Comparison of ENCODE assay signal across 15 cellular contexts in genomic region chr4:10183462-10183861, GRCh38.
DNase-seq lines count a peak whose midpoint lies in the region; ATAC-seq and TF ChIP-seq lines count a peak whose summit lies in the region.
"Had no signal": no experiment of that assay in that cellular context is flagged by ENCODE, and none has a peak within 500 bp of the region (broad histone marks: within the 10 kb centered on the region; RNA-seq: fewer than 3 reads in every experiment).

No MANE protein-coding gene starts in this region.

- H3F3A ChIP-seq in Loucy (ENCODE audit: low read depth): 0 out of 2 replicates have a peak, but pooled peaks cover 4% of the 10 kb centered on the region

- H3K27ac Mint-ChIP-seq in activated naive CD4-positive, alpha-beta T cell treated with anti-CD3 and anti-CD28 coated beads for 36 hours: no peak overlapping the region
- peak overlapping the region; percentile 94 for H3K27ac Mint-ChIP-seq in activated T-helper 17 cell treated with anti-CD3 and anti-CD28 coated beads, Interleukin-2, amount 50 U/mL, for 72 hours
- peak overlapping the region; percentile 66 for H3K27ac Mint-ChIP-seq in stimulated activated naive CD8-positive, alpha-beta T cell treated with anti-CD3 and anti-CD28 coated beads, Interleukin-15, Interleukin-2, amounts not matched to agents 100 ng/mL and 50 ng/mL, for 24 hours
- H3K27ac Mint-ChIP-seq: brain; stimulated activated memory B cell treated with anti-CD40 and anti-IgM and Interleukin-4, amounts not matched to agents 10 μg/mL and 1 μg/mL and 100 μg/mL, for 72 hours had no signal

- no peaks in the 10 kb centered on the region for H3K36me3 ChIP-seq in Loucy (ENCODE audit: insufficient read depth, low read length)
- H3K36me3 ChIP-seq: heart left ventricle, thyroid gland had no signal

- peak; percentile 29 for ATAC-seq in activated T-helper 17 cell treated with anti-CD3 and anti-CD28 coated beads, Interleukin-2, amount 50 U/mL, for 72 hours (replicated peaks)
- ATAC-seq in GM19455 (IDR thresholded peaks at IDR 0.05; ENCODE audit: unreplicated experiment): no peak
- ATAC-seq: heart left ventricle; stimulated activated memory B cell treated with anti-CD40 and anti-IgM and Interleukin-4, amounts not matched to agents 10 μg/mL and 1 μg/mL and 100 μg/mL, for 72 hours had no signal

- H3K9me3 ChIP-seq in Loucy (ENCODE audit: insufficient read depth, low read depth, low read length): no peaks in the 10 kb centered on the region
- H3K9me3 ChIP-seq: heart left ventricle, thyroid gland had no signal

- no peaks in the 10 kb centered on the region for H4K20me1 ChIP-seq in Loucy (ENCODE audit: insufficient read depth, low read length, poor library complexity, severe bottlenecking)

- peak overlapping the region; percentile 37 for H3K9ac ChIP-seq in Loucy (ENCODE audit: low read depth, low read length, poor library complexity, severe bottlenecking)

- CTCF ChIA-PET in activated naive CD4-positive, alpha-beta T cell treated with anti-CD3 and anti-CD28 coated beads for 36 hours (lab: Charles Lee): interaction anchor here (0.8 kb wide), 1 partner anchor 15 kb away, joined by 4 read pairs; no protein-coding TSS in a partner anchor

- DNase-seq in activated naive CD4-positive, alpha-beta T cell treated with anti-CD3 and anti-CD28 coated beads for 36 hours: peak; percentile 27
- DNase-seq in activated naive CD4-positive, alpha-beta T cell treated with Interleukin-2 at 50 U/mL for 16 hours: no peak
- DNase-seq in RKO (ENCODE audit: low spot score) (no peak), NCI-H2029 (lab: John Stamatoyannopoulos, UW) (no peak)
- DNase-seq: heart left ventricle, NCI-H1105, NCI-H524 treated with DMSO at 0.1 percent for 48 hours, SIG-M5, thyroid gland had no signal

- H3K9me2 ChIP-seq in Loucy (replicated peaks; ENCODE audit: low read depth, low read length): no peaks in the 10 kb centered on the region

- peaks cover 2% of the 10 kb centered on the region for H3K36me3 Mint-ChIP-seq in activated naive CD4-positive, alpha-beta T cell treated with anti-CD3 and anti-CD28 coated beads for 36 hours (ENCODE audit: low read depth)
- H3K36me3 Mint-ChIP-seq in activated T-helper 17 cell treated with anti-CD3 and anti-CD28 coated beads, Interleukin-2, amount 50 U/mL, for 72 hours (ENCODE audit: low read depth): no peaks in the 10 kb centered on the region
- peaks cover 4% of the 10 kb centered on the region for H3K36me3 Mint-ChIP-seq in stimulated activated naive CD8-positive, alpha-beta T cell treated with anti-CD3 and anti-CD28 coated beads, Interleukin-15, Interleukin-2, amounts not matched to agents 100 ng/mL and 50 ng/mL, for 24 hours (ENCODE audit: low read depth)
- H3K36me3 Mint-ChIP-seq: brain; stimulated activated memory B cell treated with anti-CD40 and anti-IgM and Interleukin-4, amounts not matched to agents 10 μg/mL and 1 μg/mL and 100 μg/mL, for 72 hours had no signal

- H3K79me2 ChIP-seq in Loucy (ENCODE audit: insufficient read depth, low read length): no peaks in the 10 kb centered on the region

- intact Hi-C loops in activated naive CD4-positive, alpha-beta T cell treated with anti-CD3 and anti-CD28 coated beads for 36 hours (cut with micrococcal nuclease): loop anchor here (5.0 kb wide), 1 partner anchor 74 kb away; no protein-coding TSS in a partner anchor

- H3K4me2 ChIP-seq in Loucy (ENCODE audit: low read depth, low read length, poor library complexity, severe bottlenecking): peak overlapping the region; percentile 39

- H3K4me3 ChIP-seq in Loucy (ENCODE audit: low read length, poor library complexity, severe bottlenecking): no peak overlapping the region
- H3K4me3 ChIP-seq: heart left ventricle, thyroid gland had no signal

- peaks cover 66% of the 10 kb centered on the region for H3K4me1 ChIP-seq in Loucy (ENCODE audit: insufficient read depth, low read length, poor library complexity, severe bottlenecking)
- H3K4me1 ChIP-seq: thyroid gland had no signal

- H3K4me3 Mint-ChIP-seq in activated naive CD4-positive, alpha-beta T cell treated with anti-CD3 and anti-CD28 coated beads for 36 hours: no peak overlapping the region
- H3K4me3 Mint-ChIP-seq in activated T-helper 17 cell treated with anti-CD3 and anti-CD28 coated beads, Interleukin-2, amount 50 U/mL, for 72 hours: peak overlapping the region; percentile 10
- H3K4me3 Mint-ChIP-seq in stimulated activated naive CD8-positive, alpha-beta T cell treated with anti-CD3 and anti-CD28 coated beads, Interleukin-15, Interleukin-2, amounts not matched to agents 100 ng/mL and 50 ng/mL, for 24 hours: no peak overlapping the region
- H3K4me3 Mint-ChIP-seq: brain; stimulated activated memory B cell treated with anti-CD40 and anti-IgM and Interleukin-4, amounts not matched to agents 10 μg/mL and 1 μg/mL and 100 μg/mL, for 72 hours had no signal

- no peak overlapping the region for H2AFZ ChIP-seq in Loucy (ENCODE audit: low read length)

- no peaks in the 10 kb centered on the region for H3K27me3 ChIP-seq in Loucy (ENCODE audit: insufficient read depth, low read length, poor library complexity, severe bottlenecking)
- H3K27me3 ChIP-seq: heart left ventricle, thyroid gland had no signal

- 0 out of 2 replicates have a peak, but pooled peaks have one; percentile 6 for TF ChIP-seq CTCF in Loucy (conservative IDR thresholded peaks at IDR 0.05; ENCODE audit: low read length)

- H3K4me1 Mint-ChIP-seq in activated naive CD4-positive, alpha-beta T cell treated with anti-CD3 and anti-CD28 coated beads for 36 hours (ENCODE audit: low read depth): peaks cover 32% of the 10 kb centered on the region
- peaks cover 16% of the 10 kb centered on the region for H3K4me1 Mint-ChIP-seq in activated T-helper 17 cell treated with anti-CD3 and anti-CD28 coated beads, Interleukin-2, amount 50 U/mL, for 72 hours
- peaks cover 45% of the 10 kb centered on the region for H3K4me1 Mint-ChIP-seq in stimulated activated naive CD8-positive, alpha-beta T cell treated with anti-CD3 and anti-CD28 coated beads, Interleukin-15, Interleukin-2, amounts not matched to agents 100 ng/mL and 50 ng/mL, for 24 hours (ENCODE audit: low read depth)

- H3K9me3 Mint-ChIP-seq in activated naive CD4-positive, alpha-beta T cell treated with anti-CD3 and anti-CD28 coated beads for 36 hours: no peaks in the 10 kb centered on the region
- H3K9me3 Mint-ChIP-seq in activated T-helper 17 cell treated with anti-CD3 and anti-CD28 coated beads, Interleukin-2, amount 50 U/mL, for 72 hours: peaks cover 5% of the 10 kb centered on the region
- H3K9me3 Mint-ChIP-seq in stimulated activated naive CD8-positive, alpha-beta T cell treated with anti-CD3 and anti-CD28 coated beads, Interleukin-15, Interleukin-2, amounts not matched to agents 100 ng/mL and 50 ng/mL, for 24 hours: peaks cover 8% of the 10 kb centered on the region
- H3K9me3 Mint-ChIP-seq: brain; stimulated activated memory B cell treated with anti-CD40 and anti-IgM and Interleukin-4, amounts not matched to agents 10 μg/mL and 1 μg/mL and 100 μg/mL, for 72 hours had no signal

- H3K27me3 Mint-ChIP-seq in activated naive CD4-positive, alpha-beta T cell treated with anti-CD3 and anti-CD28 coated beads for 36 hours (ENCODE audit: low read depth): no peaks in the 10 kb centered on the region
- H3K27me3 Mint-ChIP-seq in activated T-helper 17 cell treated with anti-CD3 and anti-CD28 coated beads, Interleukin-2, amount 50 U/mL, for 72 hours: no peaks in the 10 kb centered on the region
- no peaks in the 10 kb centered on the region for H3K27me3 Mint-ChIP-seq in stimulated activated naive CD8-positive, alpha-beta T cell treated with anti-CD3 and anti-CD28 coated beads, Interleukin-15, Interleukin-2, amounts not matched to agents 100 ng/mL and 50 ng/mL, for 24 hours
- H3K27me3 Mint-ChIP-seq: stimulated activated memory B cell treated with anti-CD40 and anti-IgM and Interleukin-4, amounts not matched to agents 10 μg/mL and 1 μg/mL and 100 μg/mL, for 72 hours had no signal
